Comparison of ENCODE assay signal across 10 cellular contexts in the genomic region with DNA sequence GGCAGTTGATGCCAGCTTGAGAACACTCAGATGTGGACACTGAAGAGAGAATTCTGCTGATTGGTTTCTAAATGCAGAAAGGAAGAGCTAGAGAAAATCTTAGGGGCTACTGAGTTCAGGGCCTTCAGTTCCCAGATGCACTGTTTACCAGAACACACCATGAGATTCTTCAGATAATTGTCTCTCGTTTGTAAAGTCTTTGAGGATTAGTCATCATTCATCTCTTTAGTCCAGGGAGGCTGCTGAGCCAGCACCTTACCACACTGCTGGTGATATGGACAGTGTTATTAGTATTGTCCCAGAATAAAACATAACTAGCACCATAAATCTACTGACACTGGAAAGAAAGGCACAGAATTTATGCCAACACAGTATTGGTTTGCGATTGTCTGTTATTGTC.
"Had no signal": no experiment of that assay in that cellular context is flagged by ENCODE, and none has a peak within 500 bp of the region (broad histone marks: within the 10 kb centered on the region; RNA-seq: fewer than 3 reads in every experiment).

No MANE protein-coding gene starts in this region.

- ATAC-seq: body of pancreas, esophagus mucosa, left ventricle myocardium superior had no signal

- H3K36me3 ChIP-seq: adrenal gland had no signal

- H3K27me3 ChIP-seq: adrenal gland, body of pancreas, dorsolateral prefrontal cortex had no signal

- DNase-seq: activated CD4-positive, alpha-beta T cell treated with anti-CD3 and anti-CD28 coated beads, Interleukin-2, amount 50 U/mL, for 1 hour; activated naive CD4-positive, alpha-beta T cell treated with anti-CD3 and anti-CD28 coated beads, Interleukin-2, amount 50 U/mL, for 16 hours; adrenal gland; body of pancreas; dorsolateral prefrontal cortex; left ventricle myocardium superior; stimulated activated CD4-positive, alpha-beta T cell treated with anti-CD3 and anti-CD28 coated beads, Interleukin-2, amount 100 ng/mL, for 48 hours; stimulated activated naive CD4-positive, alpha-beta T cell treated with Interleukin-2 at 50 U/mL for 16 hours; T-helper 2 cell had no signal

- H3K4me1 ChIP-seq: adrenal gland, body of pancreas had no signal

- H3K27ac ChIP-seq: adrenal gland, body of pancreas, dorsolateral prefrontal cortex had no signal

- H3K4me3 ChIP-seq: adrenal gland, body of pancreas, dorsolateral prefrontal cortex had no signal

- H3K9me3 ChIP-seq: adrenal gland, body of pancreas had no signal
